ENCODE assay signal across 7 cellular contexts in the genomic region with DNA sequence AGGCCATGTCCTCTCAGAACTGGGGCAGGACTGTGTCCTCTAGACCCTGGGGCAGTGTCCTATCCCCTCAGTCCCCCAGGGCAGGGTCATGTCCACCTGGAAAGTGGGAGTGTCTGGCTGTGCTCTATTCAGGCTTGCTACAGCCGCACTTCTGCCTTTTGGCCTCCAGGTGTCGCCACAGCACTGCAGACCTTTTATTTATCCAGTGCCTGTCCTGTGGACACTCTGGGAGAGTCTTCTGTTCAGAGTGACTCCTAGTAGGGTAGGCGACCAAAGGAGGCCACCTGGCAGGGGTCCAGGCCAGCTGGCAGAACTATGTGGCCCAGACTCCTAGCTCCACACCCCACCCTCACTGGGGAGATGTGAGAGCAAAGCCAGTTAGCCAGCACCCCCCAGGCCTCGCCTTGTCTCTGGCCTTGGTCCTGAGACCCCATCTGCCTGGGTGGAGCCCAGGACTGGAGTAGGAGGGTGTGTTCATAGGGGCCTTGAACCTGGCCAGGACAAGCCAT. TPM values are rescaled to one million over a fixed set of nuclear protein-coding genes. Genes with fewer than 3 reads are reported as not detected.
DNase-seq lines count a peak whose midpoint lies in the region; ATAC-seq, FAIRE-seq and TF ChIP-seq lines count a peak whose summit lies in the region.

No MANE protein-coding gene starts in this region.

- no peaks in the 10 kb centered on the region for H3K79me2 ChIP-seq in trophoblast cell (ENCODE audit: control insufficient read depth, insufficient read depth, low read length, poor library complexity)

- WGBS in gastroesophageal sphincter (ENCODE audit: low coverage in 1 of 2), 2 donors, result 0% methylated on average over 2 of the region's 4 CpGs; no CpG with 5 or more reads in 1 of the 2 donors
- no CpG with 5 or more reads among the region's 4 CpGs for WGBS in trophoblast cell (ENCODE audit: extremely low coverage, insufficient coverage, insufficient read length)

- no peak overlapping the region for H3K14ac ChIP-seq in trophoblast cell (ENCODE audit: low read length)

- DNase-seq in GM12891 (ENCODE audit: insufficient read length, low spot score) (peak; percentile 73), RPMI7951 (ENCODE audit: low read depth) (peak; percentile 69), trophoblast cell (peak; percentile 55 to 86), vagina (ENCODE audit: extremely low spot score in 2 of 2) (no peak)
- DNase-seq in Jurkat, Clone E6-1 (ENCODE audit: low read depth, low spot score), result peak; percentile 39
- peak; percentile 38 for DNase-seq in activated gamma-delta T cell treated with anti-CD3 and anti-CD28 coated beads, Interleukin-2, amount 50 U/mL, for 16 hours (ENCODE audit: low read depth)

- H3K4me1 ChIP-seq in gastroesophageal sphincter, result peaks cover under 1 to 28% (median 14%) of the 10 kb centered on the region in 3 donors
- H3K4me1 ChIP-seq in trophoblast cell (ENCODE audit: control insufficient read depth in 1 of 2, insufficient read depth in 2 of 2, low read length in 2 of 2), result peaks cover 17 to 21% of the 10 kb centered on the region in 2 experiments
- H3K4me1 ChIP-seq in vagina, result peaks cover 37% of the 10 kb centered on the region

- ATAC-seq in gastroesophageal sphincter, result peak; percentile 74

- H2AFZ ChIP-seq in trophoblast cell (ENCODE audit: insufficient read depth, low read length, poor library complexity), result no peak overlapping the region

- no peak overlapping the region for H4K91ac ChIP-seq in trophoblast cell (ENCODE audit: low read depth, low read length)

- H2BK120ac ChIP-seq in trophoblast cell (ENCODE audit: insufficient read depth, low read length, poor library complexity), result no peak overlapping the region

- TF ChIP-seq POLR2A in GM12891 (IDR thresholded peaks at IDR 0.05; ENCODE audit: low read depth, low read length) (no peak), gastroesophageal sphincter (IDR thresholded peaks at IDR 0.05) (no peak), vagina (IDR thresholded peaks at IDR 0.05) (no peak)

- H3K4ac ChIP-seq in trophoblast cell (ENCODE audit: low read depth, low read length), result no peak overlapping the region

- H2BK5ac ChIP-seq in trophoblast cell (ENCODE audit: low read depth, low read length, poor library complexity), result no peak overlapping the region

- intact Hi-C loops in vagina (cut with DNase I), result loop anchor here (5.0 to 10.0 kb wide), 2 partner anchors 192 to 290 kb away; no protein-coding TSS in a partner anchor

- H3K4me3 ChIP-seq in Jurkat, Clone E6-1 (ENCODE audit: low read length), result no peak overlapping the region
- H3K4me3 ChIP-seq in gastroesophageal sphincter, result no peak overlapping the region
- H3K4me3 ChIP-seq in trophoblast cell (ENCODE audit: low read depth, low read length), result no peak overlapping the region
- H3K4me3 ChIP-seq in vagina, result no peak overlapping the region

- H3K36me3 ChIP-seq in gastroesophageal sphincter, result no peaks in the 10 kb centered on the region
- no peaks in the 10 kb centered on the region for H3K36me3 ChIP-seq in trophoblast cell (ENCODE audit: control insufficient read depth in 1 of 2, insufficient read depth in 2 of 2, low read length in 2 of 2)
- H3K36me3 ChIP-seq in vagina, result no peaks in the 10 kb centered on the region

- H3K23ac ChIP-seq in trophoblast cell (ENCODE audit: low read length), result no peak overlapping the region

- H3K27me3 ChIP-seq in gastroesophageal sphincter (peaks cover 7% of the 10 kb centered on the region), trophoblast cell (ENCODE audit: insufficient read depth, low read length) (no peaks in the 10 kb centered on the region), vagina (no peaks in the 10 kb centered on the region)

- H3K4me2 ChIP-seq in trophoblast cell (ENCODE audit: low read length), result no peak overlapping the region

- TF ChIP-seq EP300 in gastroesophageal sphincter (IDR thresholded peaks at IDR 0.05), result no peak

- no peak overlapping the region for H3K9ac ChIP-seq in trophoblast cell (ENCODE audit: low read length)

- peak in 3 of 4 experiments; percentile 94 to 98 (median 96) for TF ChIP-seq CTCF in gastroesophageal sphincter (IDR thresholded peaks at IDR 0.05)
- TF ChIP-seq CTCF in vagina (IDR thresholded peaks at IDR 0.05), result peak; percentile 89 to 96 (median 94)

- H3K18ac ChIP-seq in trophoblast cell (ENCODE audit: low read length), result no peak overlapping the region

- H3K9me3 ChIP-seq in gastroesophageal sphincter, result no peaks in the 10 kb centered on the region
- peaks cover 3% of the 10 kb centered on the region for H3K9me3 ChIP-seq in trophoblast cell (ENCODE audit: insufficient read depth, low read depth, low read length)
- no peaks in the 10 kb centered on the region for H3K9me3 ChIP-seq in vagina

- H4K8ac ChIP-seq in trophoblast cell (ENCODE audit: low read depth, low read length), result no peak overlapping the region

- peaks cover 4% of the 10 kb centered on the region for H3K79me1 ChIP-seq in trophoblast cell (ENCODE audit: low read length)

- no peak overlapping the region for H4K12ac ChIP-seq in trophoblast cell (ENCODE audit: low read depth, low read length)

- H3K27ac ChIP-seq in gastroesophageal sphincter, result no peak overlapping the region
- H3K27ac ChIP-seq in trophoblast cell (ENCODE audit: low read depth, low read length), result no peak overlapping the region
- H3K27ac ChIP-seq in vagina, result no peak overlapping the region

- no peak overlapping the region for H2AK5ac ChIP-seq in trophoblast cell (ENCODE audit: low read length)

- peak; percentile 89 for FAIRE-seq in GM12891 (lab: Jason Lieb, UNC)

- no peak overlapping the region for H2BK12ac ChIP-seq in trophoblast cell (ENCODE audit: low read length)

TF ChIP-seq in GM12891, 5 proteins besides CTCF, POLR2A, EP300 and RAD21:
- TF ChIP-seq POU2F2 (IDR thresholded peaks at IDR 0.05; ENCODE audit: low read depth, low read length), result no peak
- TF ChIP-seq PAX5 (IDR thresholded peaks at IDR 0.05; ENCODE audit: insufficient read depth, low read length, severe bottlenecking), result no peak
- no peak for TF ChIP-seq POLR2AphosphoS5 (IDR thresholded peaks at IDR 0.05; ENCODE audit: low read depth, low read length)
- TF ChIP-seq SPI1 (IDR thresholded peaks at IDR 0.05; ENCODE audit: low read depth, low read length), result no peak
- no peak for TF ChIP-seq TAF1 (IDR thresholded peaks at IDR 0.05; ENCODE audit: low read depth, low read length)

RNA-seq across cellular contexts. Expression of gene TMIE, which starts 3.9 kb away (rescaled TPM):
- polyA plus RNA-seq in GM12891 (2012; ENCODE audit: low read depth, missing spikeins), result not detected
- not detected for polyA plus RNA-seq in Jurkat, Clone E6-1 (2012; ENCODE audit: insufficient read depth, insufficient read length)
- 0.10 TPM in 1 of 2 replicates, not detected in the other for total RNA-seq in RPMI7951 (2014; rRNA removed; shearing (Covaris generic))
- total RNA-seq in gastroesophageal sphincter, result 1 to 10 TPM in 1 of 4 donors, under 1 TPM in 2, not detected in 1; 0.15 to 1.4 (median 0.69) TPM
- 0.07 TPM in 2 replicates for polyA plus RNA-seq in trophoblast cell (2013)
- 0.74 TPM for total RNA-seq in vagina

RNA-seq across cellular contexts. Expression of gene ALS2CL, which starts 11.6 kb away (rescaled TPM):
- polyA plus RNA-seq in GM12891 (2012; ENCODE audit: low read depth, missing spikeins), result 0.04 TPM
- polyA plus RNA-seq in Jurkat, Clone E6-1 (2012; ENCODE audit: insufficient read depth, insufficient read length), result 1.6 TPM
- 0.59 and 1.2 TPM in 2 replicates for total RNA-seq in RPMI7951 (2014; rRNA removed; shearing (Covaris generic))
- 10 to 100 TPM in 1 of 4 donors, 1 to 10 TPM in 3; 4.8 to 10.4 (median 9.6) TPM for total RNA-seq in gastroesophageal sphincter
- polyA plus RNA-seq in trophoblast cell (2013), result 11.3 and 13.5 TPM in 2 replicates
- total RNA-seq in vagina, result 134 TPM

RNA-seq across cellular contexts. Expression of gene PRSS50, which starts 12.6 kb away (rescaled TPM):
- polyA plus RNA-seq in GM12891 (2012; ENCODE audit: low read depth, missing spikeins), result not detected
- not detected for polyA plus RNA-seq in Jurkat, Clone E6-1 (2012; ENCODE audit: insufficient read depth, insufficient read length)
- total RNA-seq in RPMI7951 (2014; rRNA removed; shearing (Covaris generic)), result not detected in 2 replicates
- total RNA-seq in gastroesophageal sphincter (under 1 TPM in 2 of 4 donors, not detected in 2; 0.31 to 0.54 TPM), vagina (not detected)
- 0.07 and 0.16 TPM in 2 replicates for polyA plus RNA-seq in trophoblast cell (2013)

Comparison
In these comparisons a context has a peak if more than half of its experiments do, and no peak if none do; other contexts are left out.
1. DNase-seq: peak in GM12891 (single experiment), Jurkat, Clone E6-1 (single experiment), RPMI7951 (single experiment), activated gamma-delta T cell treated with anti-CD3 and anti-CD28 coated beads, Interleukin-2, amount 50 U/mL, for 16 hours (single experiment) and trophoblast cell (2 of 2); none in vagina (0 of 2).
2. RNA of gene ALS2CL, which starts 11.6 kb away (total RNA-seq): 134 TPM in vagina (single experiment); 4.8 to 10.4 TPM in gastroesophageal sphincter and 0.59 to 1.2 TPM in RPMI7951; every median in the first group is over 10 times any median in the second.